ENCODE assay signal across 9 cellular contexts in genomic region chr3:83320726-83321125, GRCh38.
"Had no signal": no experiment of that assay in that cellular context is flagged by ENCODE, and none has a peak within 500 bp of the region (broad histone marks: within the 10 kb centered on the region; RNA-seq: fewer than 3 reads in every experiment).

No MANE protein-coding gene starts in this region.

- H2AFZ ChIP-seq: GM23248 had no signal

- H3K9me3 ChIP-seq: HAP-1 had no signal

- H3K36me3 ChIP-seq: HAP-1 had no signal

- H3K9ac ChIP-seq: GM23248 had no signal

- H3K4me3 ChIP-seq: GM23248, HAP-1 had no signal

- H3K4me1 ChIP-seq: HAP-1 had no signal

- H3K27ac ChIP-seq: GM23248 had no signal

- ATAC-seq: HCT116, HepG2 had no signal

- H3K36me3 Mint-ChIP-seq: IgD-negative memory B cell had no signal

- H3K4me3 Mint-ChIP-seq: HFFc6, IgD-negative memory B cell had no signal

- H3K27ac Mint-ChIP-seq: HFFc6, IgD-negative memory B cell had no signal

- H3K4me1 Mint-ChIP-seq: IgD-negative memory B cell had no signal

- H3K27me3 Mint-ChIP-seq: IgD-negative memory B cell had no signal

- DNase-seq: GM23248, GOT3, H7, HFFc6, KBM-7 had no signal
